In genomic region chr3:122568131-122568530, GRCh38 we compare ENCODE assay signal across 9 cellular contexts. TPM values are rescaled to one million over a fixed set of nuclear protein-coding genes. Genes with fewer than 3 reads are reported as not detected.
DNase-seq lines count a peak whose midpoint lies in the region; ATAC-seq and TF ChIP-seq lines count a peak whose summit lies in the region.
"Not testable (repeated sequence)": the region's sequence is repeated elsewhere in the genome, so short reads cannot be mapped to it uniquely, and the experiment has no call there.
"Had no signal": no experiment of that assay in that cellular context is flagged by ENCODE, and none has a peak within 500 bp of the region (broad histone marks: within the 10 kb centered on the region; RNA-seq: fewer than 3 reads in every experiment).

No MANE protein-coding gene starts in this region.

- H3K4me1 ChIP-seq in BLaER1 treated with 17β-estradiol and CSF1 and Interleukin-3, amounts not matched to agents 10 nM and 100 nM, result peaks cover 52 to 74% (median 62%) of the 10 kb centered on the region in 10 experiments
- H3K4me1 ChIP-seq in OCI-LY7 (ENCODE audit: insufficient read depth, low read length, poor library complexity, severe bottlenecking), result peaks cover 35% of the 10 kb centered on the region
- H3K4me1 ChIP-seq in esophagus muscularis mucosa, result peaks cover 16 to 65% (median 51%) of the 10 kb centered on the region in 4 donors
- peaks cover 23 to 34% of the 10 kb centered on the region in 2 donors for H3K4me1 ChIP-seq in naive thymus-derived CD4-positive, alpha-beta T cell (ENCODE audit: control insufficient read depth in 2 of 2, insufficient read depth in 2 of 2, low read length in 2 of 2)
- not testable (repeated sequence) for H3K4me1 ChIP-seq in uterus

- not testable (repeated sequence) for ATAC-seq in naive thymus-derived CD4-positive, alpha-beta T cell; stimulated activated effector memory CD8-positive, alpha-beta T cell treated with anti-CD3 and anti-CD28 coated beads, Interleukin-12 subunit alpha, Interleukin-12 subunit beta, amount 100 ng/mL, for 72 hours

- POLR2A ChIA-PET in OCI-LY7 (lab: Charles Lee), result not testable (repeated sequence)
- POLR2A ChIA-PET in activated CD4-positive, alpha-beta memory T cell treated with anti-CD3 and anti-CD28 coated beads for 36 hours (lab: Charles Lee), result interaction anchor here (1.4 kb wide), 1 partner anchor 112 kb away, joined by 5 read pairs; the partner anchor contains the start of gene PARP14
- POLR2A ChIA-PET in naive thymus-derived CD4-positive, alpha-beta T cell (lab: Charles Lee), result interaction anchor here (1.0 to 7.6 kb wide), 8 partner anchors 8 to 225 kb away, joined by 3 to 84 read pairs (median 6); partner anchors contain the start of genes FAM162A, HSPBAP1, PARP14 and PARP15

- CTCF ChIA-PET in OCI-LY7 (lab: Charles Lee; ENCODE audit: unreplicated experiment); naive thymus-derived CD4-positive, alpha-beta T cell (lab: Charles Lee): not testable (repeated sequence)
- CTCF ChIA-PET in activated CD4-positive, alpha-beta memory T cell treated with anti-CD3 and anti-CD28 coated beads for 36 hours (lab: Charles Lee), result interaction anchor here (2.6 kb wide), 1 partner anchor 111 kb away, joined by 10 read pairs; no protein-coding TSS in a partner anchor
- CTCF ChIA-PET in activated naive CD4-positive, alpha-beta T cell treated with anti-CD3 and anti-CD28 coated beads for 36 hours (lab: Charles Lee), result interaction anchor here (1.3 to 1.6 kb wide), 3 partner anchors 9 to 111 kb away, joined by 3 to 7 read pairs (median 6); no protein-coding TSS in a partner anchor

- not testable (repeated sequence) for BruUV-seq in OCI-LY7 (replicated peaks; lab: Mats Ljungman, UMichigan)

- not testable (repeated sequence) for H3K9me2 ChIP-seq in OCI-LY7 (ENCODE audit: insufficient read depth, low read length)

- not testable (repeated sequence) for H3K27me3 Mint-ChIP-seq in activated CD4-positive, alpha-beta memory T cell treated with anti-CD3 and anti-CD28 coated beads for 36 hours; activated naive CD4-positive, alpha-beta T cell treated with anti-CD3 and anti-CD28 coated beads for 36 hours (ENCODE audit: low read depth); naive thymus-derived CD4-positive, alpha-beta T cell

- peak overlapping the region; percentile 40 for H3K27ac Mint-ChIP-seq in activated CD4-positive, alpha-beta memory T cell treated with anti-CD3 and anti-CD28 coated beads for 36 hours
- peak overlapping the region; percentile 18 for H3K27ac Mint-ChIP-seq in activated naive CD4-positive, alpha-beta T cell treated with anti-CD3 and anti-CD28 coated beads for 36 hours
- peak overlapping the region; percentile 84 to 99 (median 91) for H3K27ac Mint-ChIP-seq in naive thymus-derived CD4-positive, alpha-beta T cell
- peak overlapping the region; percentile 86 for H3K27ac Mint-ChIP-seq in stimulated activated effector memory CD8-positive, alpha-beta T cell treated with anti-CD3 and anti-CD28 coated beads, Interleukin-12 subunit alpha, Interleukin-12 subunit beta, amount 100 ng/mL, for 72 hours

- peak overlapping the region in 3 of 11 experiments; percentile 17 to 23 (median 21); a peak in 2 of 22 replicates for H3K27ac ChIP-seq in BLaER1 treated with 17β-estradiol and CSF1 and Interleukin-3, amounts not matched to agents 10 nM and 100 nM
- not testable (repeated sequence) for H3K27ac ChIP-seq in OCI-LY7 (ENCODE audit: low read depth, low read length, poor library complexity, severe bottlenecking)
- H3K27ac ChIP-seq in esophagus muscularis mucosa (replicated peaks in 1 of 4) (peak overlapping the region; percentile 65 to 78 (median 72)), uterus (peak overlapping the region; percentile 42 to 50)
- peak overlapping the region; percentile 61 for H3K27ac ChIP-seq in naive thymus-derived CD4-positive, alpha-beta T cell (ENCODE audit: low read depth, low read length)

- H3K79me2 ChIP-seq in OCI-LY7 (ENCODE audit: insufficient read depth, low read depth, low read length), result not testable (repeated sequence)

- intact Hi-C loops in OCI-LY7 (cut with micrococcal nuclease; ENCODE audit: unreplicated experiment), result loop anchor here (10.0 kb wide), 1 partner anchor 467 kb away; no protein-coding TSS in a partner anchor
- intact Hi-C loops in activated CD4-positive, alpha-beta memory T cell treated with anti-CD3 and anti-CD28 coated beads for 36 hours (cut with micrococcal nuclease), result loop anchor here (10.0 kb wide), 1 partner anchor 733 kb away; the partner anchor contains the start of genes EAF2 and IQCB1
- intact Hi-C loops in activated naive CD4-positive, alpha-beta T cell treated with anti-CD3 and anti-CD28 coated beads for 36 hours (cut with micrococcal nuclease), result loop anchor here (1.0 to 10.0 kb wide), 3 partner anchors 8 to 637 kb away; partner anchors contain the start of gene SEC22A
- intact Hi-C loops in esophagus muscularis mucosa (cut with DNase I), result loop anchor here (10.0 kb wide), 1 partner anchor 227 kb away; the partner anchor contains the start of genes HSPBAP1 and SLC49A4
- intact Hi-C loops in naive thymus-derived CD4-positive, alpha-beta T cell (cut with micrococcal nuclease), result loop anchor here in 1 of 2 donors (1.0 kb wide), 1 partner anchor 9 kb away; the partner anchor contains the start of gene PARP15
- intact Hi-C loops in uterus (cut with DNase I; ENCODE audit: low total_unique reads), result not testable (repeated sequence)

- peaks cover 65% of the 10 kb centered on the region for H3K4me1 Mint-ChIP-seq in activated CD4-positive, alpha-beta memory T cell treated with anti-CD3 and anti-CD28 coated beads for 36 hours (ENCODE audit: low read depth)
- peaks cover 66% of the 10 kb centered on the region for H3K4me1 Mint-ChIP-seq in activated naive CD4-positive, alpha-beta T cell treated with anti-CD3 and anti-CD28 coated beads for 36 hours (ENCODE audit: low read depth)
- peaks cover 42 to 79% (median 70%) of the 10 kb centered on the region in 7 donors for H3K4me1 Mint-ChIP-seq in naive thymus-derived CD4-positive, alpha-beta T cell
- H3K4me1 Mint-ChIP-seq in stimulated activated effector memory CD8-positive, alpha-beta T cell treated with anti-CD3 and anti-CD28 coated beads, Interleukin-12 subunit alpha, Interleukin-12 subunit beta, amount 100 ng/mL, for 72 hours, result peaks cover 59% of the 10 kb centered on the region

- H4K20me1 ChIP-seq in BLaER1 treated with 17β-estradiol and CSF1 and Interleukin-3, amounts not matched to agents 10 nM and 100 nM, result peaks cover 0 to 17% (median 0%) of the 10 kb centered on the region in 11 experiments; a peak in 1 of 22 replicates
- H4K20me1 ChIP-seq in OCI-LY7 (ENCODE audit: insufficient read depth, low read length), result not testable (repeated sequence)

- H3K27me3 ChIP-seq in BLaER1 treated with 17β-estradiol and CSF1 and Interleukin-3, amounts not matched to agents 10 nM and 100 nM; esophagus muscularis mucosa; naive thymus-derived CD4-positive, alpha-beta T cell (ENCODE audit: control insufficient read depth in 2 of 2, insufficient read depth in 2 of 2, low read length in 2 of 2); uterus: not testable (repeated sequence)

- H3K36me3 Mint-ChIP-seq in activated CD4-positive, alpha-beta memory T cell treated with anti-CD3 and anti-CD28 coated beads for 36 hours, result peaks cover 60% of the 10 kb centered on the region
- peaks cover 53% of the 10 kb centered on the region for H3K36me3 Mint-ChIP-seq in activated naive CD4-positive, alpha-beta T cell treated with anti-CD3 and anti-CD28 coated beads for 36 hours (ENCODE audit: low read depth)
- peaks cover 15 to 75% (median 27%) of the 10 kb centered on the region in 5 donors for H3K36me3 Mint-ChIP-seq in naive thymus-derived CD4-positive, alpha-beta T cell
- H3K36me3 Mint-ChIP-seq in stimulated activated effector memory CD8-positive, alpha-beta T cell treated with anti-CD3 and anti-CD28 coated beads, Interleukin-12 subunit alpha, Interleukin-12 subunit beta, amount 100 ng/mL, for 72 hours, result peaks cover 80% of the 10 kb centered on the region

- not testable (repeated sequence) for H3K9me3 ChIP-seq in BLaER1 treated with 17β-estradiol and CSF1 and Interleukin-3, amounts not matched to agents 10 nM and 100 nM (replicated peaks in 1 of 11); OCI-LY7 (ENCODE audit: low read length); esophagus muscularis mucosa; naive thymus-derived CD4-positive, alpha-beta T cell (ENCODE audit: control insufficient read depth in 2 of 3, low read length in 3 of 3); uterus

- not testable (repeated sequence) for TF ChIP-seq POLR2A in esophagus muscularis mucosa (IDR thresholded peaks at IDR 0.05; ENCODE audit: low read depth); uterus (IDR thresholded peaks at IDR 0.05)

- H3K9ac ChIP-seq in BLaER1 treated with 17β-estradiol and CSF1 and Interleukin-3, amounts not matched to agents 10 nM and 100 nM, result peak overlapping the region in 3 of 11 experiments; percentile 14 to 44 (median 44); a peak in 3 of 22 replicates

- TF ChIP-seq EP300 in esophagus muscularis mucosa (IDR thresholded peaks at IDR 0.05), result not testable (repeated sequence)

- over 99% methylated on average over 7 of the region's 7 CpGs for WGBS in esophagus muscularis mucosa

- H3K36me3 ChIP-seq in BLaER1 treated with 17β-estradiol and CSF1 and Interleukin-3, amounts not matched to agents 10 nM and 100 nM, result peaks cover 64 to 72% (median 68%) of the 10 kb centered on the region in 11 experiments
- H3K36me3 ChIP-seq in OCI-LY7 (ENCODE audit: insufficient read depth, low read length); uterus: not testable (repeated sequence)
- H3K36me3 ChIP-seq in esophagus muscularis mucosa, result peaks cover 18 to 69% (median 59%) of the 10 kb centered on the region in 4 donors
- H3K36me3 ChIP-seq in naive thymus-derived CD4-positive, alpha-beta T cell (ENCODE audit: control insufficient read depth in 2 of 3, insufficient read depth in 3 of 3, low read length in 3 of 3), result peaks cover 7 to 61% (median 9%) of the 10 kb centered on the region in 3 experiments

- H3K4me2 ChIP-seq in BLaER1 treated with 17β-estradiol and CSF1 and Interleukin-3, amounts not matched to agents 10 nM and 100 nM, result peak overlapping the region; percentile 11 to 96 (median 37); a peak in 20 of 22 replicates
- H3K4me2 ChIP-seq in OCI-LY7 (ENCODE audit: low read length), result peak overlapping the region; percentile 12; the same call in 1 of the 2 replicates

- H3K9me3 Mint-ChIP-seq in activated CD4-positive, alpha-beta memory T cell treated with anti-CD3 and anti-CD28 coated beads for 36 hours; activated naive CD4-positive, alpha-beta T cell treated with anti-CD3 and anti-CD28 coated beads for 36 hours; naive thymus-derived CD4-positive, alpha-beta T cell; stimulated activated effector memory CD8-positive, alpha-beta T cell treated with anti-CD3 and anti-CD28 coated beads, Interleukin-12 subunit alpha, Interleukin-12 subunit beta, amount 100 ng/mL, for 72 hours: not testable (repeated sequence)

- not testable (repeated sequence) for TF ChIP-seq CTCF in OCI-LY7 (conservative IDR thresholded peaks at IDR 0.05; ENCODE audit: low read length); esophagus muscularis mucosa (IDR thresholded peaks at IDR 0.05); uterus (IDR thresholded peaks at IDR 0.05)

- not testable (repeated sequence) for H3K4me3 Mint-ChIP-seq in activated CD4-positive, alpha-beta memory T cell treated with anti-CD3 and anti-CD28 coated beads for 36 hours; activated naive CD4-positive, alpha-beta T cell treated with anti-CD3 and anti-CD28 coated beads for 36 hours; stimulated activated effector memory CD8-positive, alpha-beta T cell treated with anti-CD3 and anti-CD28 coated beads, Interleukin-12 subunit alpha, Interleukin-12 subunit beta, amount 100 ng/mL, for 72 hours
- peak overlapping the region in 8 of 10 donors; percentile 29 to 77 (median 42) for H3K4me3 Mint-ChIP-seq in naive thymus-derived CD4-positive, alpha-beta T cell

- DNase-seq in OCI-LY7 (ENCODE audit: low spot score); activated CD4-positive, alpha-beta memory T cell treated with anti-CD3 and anti-CD28 coated beads for 36 hours; activated naive CD4-positive, alpha-beta T cell treated with anti-CD3 and anti-CD28 coated beads for 36 hours; esophagus muscularis mucosa (ENCODE audit: extremely low spot score); naive thymus-derived CD4-positive, alpha-beta T cell; stimulated activated effector memory CD8-positive, alpha-beta T cell treated with anti-CD3 and anti-CD28 coated beads, Interleukin-12 subunit alpha, Interleukin-12 subunit beta, amount 100 ng/mL, for 72 hours (ENCODE audit: low spot score in 2 of 2); uterus: not testable (repeated sequence)

- H3K4me3 ChIP-seq in BLaER1 treated with 17β-estradiol and CSF1 and Interleukin-3, amounts not matched to agents 10 nM and 100 nM; OCI-LY7 (ENCODE audit: low read depth, low read length, poor library complexity, severe bottlenecking); esophagus muscularis mucosa; naive thymus-derived CD4-positive, alpha-beta T cell (ENCODE audit: low read length); uterus: not testable (repeated sequence)

- not testable (repeated sequence) for H2AFZ ChIP-seq in OCI-LY7 (ENCODE audit: low read length)

RNA-seq across cellular contexts. Expression of gene DTX3L, which starts 4.0 kb away (rescaled TPM):
- total RNA-seq in OCI-LY7 (2014; rRNA removed; shearing (Covaris generic)), result 1.5 and 2.2 TPM in 2 replicates
- total RNA-seq in OCI-LY7 (2022) (0.94 and 1.3 TPM in 2 replicates), esophagus muscularis mucosa (10 to 100 TPM; 21.6 to 33.5 (median 21.8) TPM), uterus (10 to 100 TPM; 12.9 to 38.9 (median 23.3) TPM)
- total RNA-seq in activated CD4-positive, alpha-beta memory T cell treated with anti-CD3 and anti-CD28 coated beads for 36 hours, result 10 to 100 TPM; 39.6 to 40.8 TPM
- total RNA-seq in activated naive CD4-positive, alpha-beta T cell treated with anti-CD3 and anti-CD28 coated beads for 36 hours, result 10 to 100 TPM; 22.3 to 24.5 TPM
- 100 to 1,000 TPM in 1 of 5 experiments, 10 to 100 TPM in 4; 28.6 to 164 (median 35.8) TPM for total RNA-seq in naive thymus-derived CD4-positive, alpha-beta T cell
- 10 to 100 TPM; 27.5 to 31.2 TPM for polyA plus RNA-seq in naive thymus-derived CD4-positive, alpha-beta T cell

RNA-seq across cellular contexts. Expression of gene PARP9, which starts 4.0 kb away (rescaled TPM):
- 1.4 TPM in 2 replicates for total RNA-seq in OCI-LY7 (2014; rRNA removed; shearing (Covaris generic))
- total RNA-seq in OCI-LY7 (2022) (0.57 and 0.65 TPM in 2 replicates), esophagus muscularis mucosa (10 to 100 TPM; 16.7 to 24.0 (median 21.3) TPM), uterus (10 to 100 TPM; 16.8 to 80.7 (median 35.8) TPM)
- total RNA-seq in activated CD4-positive, alpha-beta memory T cell treated with anti-CD3 and anti-CD28 coated beads for 36 hours, result 10 to 100 TPM; 38.1 to 38.4 TPM
- 10 to 100 TPM; 20.4 to 21.1 TPM for total RNA-seq in activated naive CD4-positive, alpha-beta T cell treated with anti-CD3 and anti-CD28 coated beads for 36 hours
- total RNA-seq in naive thymus-derived CD4-positive, alpha-beta T cell, result 100 to 1,000 TPM in 1 of 5 experiments, 10 to 100 TPM in 4; 17.6 to 165 (median 24.4) TPM
- polyA plus RNA-seq in naive thymus-derived CD4-positive, alpha-beta T cell, result 10 to 100 TPM; 22.4 to 39.0 TPM

RNA-seq across cellular contexts. Expression of gene PARP15, which starts 9.3 kb away (rescaled TPM):
- 3.3 and 3.4 TPM in 2 replicates for total RNA-seq in OCI-LY7 (2014; rRNA removed; shearing (Covaris generic))
- 0.70 and 0.81 TPM in 2 replicates for total RNA-seq in OCI-LY7 (2022)
- 10 to 100 TPM in 1 of 2 experiments, 1 to 10 TPM in 1; 9.1 to 11.0 TPM for total RNA-seq in activated CD4-positive, alpha-beta memory T cell treated with anti-CD3 and anti-CD28 coated beads for 36 hours
- 1 to 10 TPM; 3.6 to 5.1 TPM for total RNA-seq in activated naive CD4-positive, alpha-beta T cell treated with anti-CD3 and anti-CD28 coated beads for 36 hours
- total RNA-seq in esophagus muscularis mucosa, result 1 to 10 TPM in 1 of 4 donors, under 1 TPM in 3; 0.39 to 2.3 (median 0.65) TPM
- 10 to 100 TPM; 42.8 to 71.0 (median 70.0) TPM for total RNA-seq in naive thymus-derived CD4-positive, alpha-beta T cell
- 1 to 10 TPM; 3.2 to 7.2 TPM for polyA plus RNA-seq in naive thymus-derived CD4-positive, alpha-beta T cell
- 1 to 10 TPM in 2 of 4 donors, under 1 TPM in 2; under 0.01 to 3.1 (median 1.6) TPM for total RNA-seq in uterus
- total RNA-seq: A172 had no signal

RNA-seq across cellular contexts. Expression of gene KPNA1, which starts 53.4 kb away (rescaled TPM):
- 20.0 and 24.6 TPM in 2 replicates for total RNA-seq in OCI-LY7 (2014; rRNA removed; shearing (Covaris generic))
- 73.1 and 77.5 TPM in 2 replicates for total RNA-seq in OCI-LY7 (2022)
- 10 to 100 TPM; 43.4 to 46.0 TPM for total RNA-seq in activated CD4-positive, alpha-beta memory T cell treated with anti-CD3 and anti-CD28 coated beads for 36 hours
- total RNA-seq in activated naive CD4-positive, alpha-beta T cell treated with anti-CD3 and anti-CD28 coated beads for 36 hours, result 10 to 100 TPM; 45.6 to 45.8 TPM
- total RNA-seq in esophagus muscularis mucosa, result 10 to 100 TPM; 28.2 to 47.4 (median 45.3) TPM
- 10 to 100 TPM; 50.6 to 70.2 (median 54.3) TPM for total RNA-seq in naive thymus-derived CD4-positive, alpha-beta T cell
- polyA plus RNA-seq in naive thymus-derived CD4-positive, alpha-beta T cell, result 10 to 100 TPM; 39.8 to 53.1 TPM
- 10 to 100 TPM; 37.4 to 88.3 (median 46.4) TPM for total RNA-seq in uterus

Comparison
In these comparisons a context has a peak if more than half of its experiments do, and no peak if none do; other contexts are left out.
1. H3K27ac Mint-ChIP-seq: peak in every context shown above with its lines; median percentile 91 in naive thymus-derived CD4-positive, alpha-beta T cell; 86 in stimulated activated effector memory CD8-positive, alpha-beta T cell treated with anti-CD3 and anti-CD28 coated beads, Interleukin-12 subunit alpha, Interleukin-12 subunit beta, amount 100 ng/mL, for 72 hours; 40 in activated CD4-positive, alpha-beta memory T cell treated with anti-CD3 and anti-CD28 coated beads for 36 hours; 18 in activated naive CD4-positive, alpha-beta T cell treated with anti-CD3 and anti-CD28 coated beads for 36 hours.
2. RNA of gene DTX3L, which starts 4.0 kb away (total RNA-seq): 39.6 to 40.8 TPM in activated CD4-positive, alpha-beta memory T cell treated with anti-CD3 and anti-CD28 coated beads for 36 hours, 28.6 to 164 TPM in naive thymus-derived CD4-positive, alpha-beta T cell, 12.9 to 38.9 TPM in uterus, 22.3 to 24.5 TPM in activated naive CD4-positive, alpha-beta T cell treated with anti-CD3 and anti-CD28 coated beads for 36 hours and 21.6 to 33.5 TPM in esophagus muscularis mucosa; 0.94 to 2.2 TPM in OCI-LY7; every median in the first group is over 4 times any median in the second.
3. RNA of gene PARP9, which starts 4.0 kb away (total RNA-seq): 16.8 to 80.7 TPM in uterus, 38.1 to 38.4 TPM in activated CD4-positive, alpha-beta memory T cell treated with anti-CD3 and anti-CD28 coated beads for 36 hours, 17.6 to 165 TPM in naive thymus-derived CD4-positive, alpha-beta T cell, 16.7 to 24.0 TPM in esophagus muscularis mucosa and 20.4 to 21.1 TPM in activated naive CD4-positive, alpha-beta T cell treated with anti-CD3 and anti-CD28 coated beads for 36 hours; 0.57 to 1.4 TPM in OCI-LY7; every median in the first group is over 4 times any median in the second.